Comparison of ENCODE assay signal across 17 cellular contexts in genomic region chr12:19963972-19964371, GRCh38.
A peak's percentile ranks its signal among the peaks of the same experiment; 100 is the strongest.
DNase-seq lines count a peak whose midpoint lies in the region; ATAC-seq and TF ChIP-seq lines count a peak whose summit lies in the region.
"Had no signal": no experiment of that assay in that cellular context is flagged by ENCODE, and none has a peak within 500 bp of the region (broad histone marks: within the 10 kb centered on the region; RNA-seq: fewer than 3 reads in every experiment).

No MANE protein-coding gene starts in this region.

- H3K27me3 ChIP-seq in GM23338 (ENCODE audit: insufficient read depth) (no peaks in the 10 kb centered on the region), OCI-LY3 (ENCODE audit: low read depth, low read length) (no peaks in the 10 kb centered on the region), right lobe of liver (no peaks in the 10 kb centered on the region), ascending aorta (no peaks in the 10 kb centered on the region), brain microvascular endothelial cell (replicated peaks) (no peaks in the 10 kb centered on the region)
- H3K27me3 ChIP-seq: SJSA1 had no signal

- H3K36me3 Mint-ChIP-seq in GM23338 (ENCODE audit: low read depth) = no peaks in the 10 kb centered on the region
- H3K36me3 Mint-ChIP-seq: CD4-positive, CD25-positive, alpha-beta regulatory T cell had no signal

- WGBS in right lobe of liver (ENCODE audit: insufficient coverage, low coverage, low lambda C conversion rate, missing lambda C conversion rate) = 43% methylated on average over 3 of the region's 3 CpGs

- H3K79me2 ChIP-seq in GM23338 (replicated peaks; ENCODE audit: insufficient read depth) (no peaks in the 10 kb centered on the region), OCI-LY3 (ENCODE audit: low read length) (no peaks in the 10 kb centered on the region)

- H3K27ac Mint-ChIP-seq in GM23338 = no peak overlapping the region
- H3K27ac Mint-ChIP-seq: CD4-positive, CD25-positive, alpha-beta regulatory T cell had no signal

- intact Hi-C loops in right lobe of liver (cut with DNase I) (no loop called here), ascending aorta (cut with DNase I) (no loop called here)

- H2AFZ ChIP-seq in GM23338 (peak overlapping the region; percentile 25; the same call in 1 of the 2 replicates), OCI-LY3 (ENCODE audit: low read depth, low read length) (no peak overlapping the region)

- H3K9me3 ChIP-seq in OCI-LY3 (ENCODE audit: insufficient read depth, low read length) = no peaks in the 10 kb centered on the region
- H3K9me3 ChIP-seq in right lobe of liver = no peaks in the 10 kb centered on the region
- no peaks in the 10 kb centered on the region for H3K9me3 ChIP-seq in ascending aorta
- H3K9me3 ChIP-seq: A549, SJSA1 had no signal

- TF ChIP-seq POLR2A in right lobe of liver (IDR thresholded peaks at IDR 0.05) = no peak

- H3K4me1 Mint-ChIP-seq in GM23338 = peaks cover 7% of the 10 kb centered on the region; the same call in 1 of the 3 replicates
- H3K4me1 Mint-ChIP-seq: CD4-positive, CD25-positive, alpha-beta regulatory T cell had no signal

- TF ChIP-seq CTCF in GM23338 (conservative IDR thresholded peaks at IDR 0.05; ENCODE audit: low read depth in 2 of 2) = no peak
- no peak for TF ChIP-seq CTCF in OCI-LY3 (IDR thresholded peaks at IDR 0.05; ENCODE audit: low read depth, low read length)
- no peak for TF ChIP-seq CTCF in right lobe of liver (IDR thresholded peaks at IDR 0.05)
- TF ChIP-seq CTCF in ascending aorta (IDR thresholded peaks at IDR 0.05) = no peak
- no peak for TF ChIP-seq CTCF in brain microvascular endothelial cell (IDR thresholded peaks at IDR 0.05; ENCODE audit: low read depth, low read length, missing control alignments)

- H3K4me3 Mint-ChIP-seq in GM23338 = no peak overlapping the region
- H3K4me3 Mint-ChIP-seq: CD4-positive, CD25-positive, alpha-beta regulatory T cell had no signal

- no peak overlapping the region for H3K9ac ChIP-seq in OCI-LY3 (ENCODE audit: low read length)

- H3K27ac ChIP-seq in GM23338 (ENCODE audit: low read depth) = no peak overlapping the region
- no peak overlapping the region for H3K27ac ChIP-seq in OCI-LY3 (ENCODE audit: low read length)
- no peak overlapping the region for H3K27ac ChIP-seq in right lobe of liver
- H3K27ac ChIP-seq in ascending aorta = peak overlapping the region in 1 of 2 donors; percentile 37
- H3K27ac ChIP-seq in brain microvascular endothelial cell = no peak overlapping the region
- H3K27ac ChIP-seq: A549, SJSA1 had no signal

- H3K36me3 ChIP-seq in GM23338 (ENCODE audit: insufficient read depth) (no peaks in the 10 kb centered on the region), OCI-LY3 (replicated peaks; ENCODE audit: low read depth, low read length) (no peaks in the 10 kb centered on the region), right lobe of liver (no peaks in the 10 kb centered on the region), ascending aorta (no peaks in the 10 kb centered on the region), brain microvascular endothelial cell (replicated peaks) (no peaks in the 10 kb centered on the region)
- H3K36me3 ChIP-seq: SJSA1 had no signal

- DNase-seq in GM23338 (ENCODE audit: low spot score) = no peak
- no peak for DNase-seq in right lobe of liver
- peak; percentile 3 for DNase-seq in renal cortical epithelial cell (ENCODE audit: low read depth)
- DNase-seq in ascending aorta (ENCODE audit: low spot score in 2 of 2) = no peak
- no peak for DNase-seq in NCI-H446 treated with DMSO at 0.1 percent for 48 hours (lab: John Stamatoyannopoulos, UW)
- no peak for DNase-seq in brain microvascular endothelial cell
- DNase-seq: CD4-positive, CD25-positive, alpha-beta regulatory T cell; NCI-H1105; NCI-H2029 treated with DMSO at 0.1 percent for 48 hours; NCI-H2171; NCI-H526 had no signal

- ATAC-seq in GM23338 (no peak), right lobe of liver (peak in 3 of 4 donors; percentile 14 to 38 (median 34)), GM18498 (IDR thresholded peaks at IDR 0.05; ENCODE audit: unreplicated experiment) (no peak)
- ATAC-seq: A549, K562, Right ventricle myocardium inferior had no signal

- H3K27me3 Mint-ChIP-seq in GM23338 (ENCODE audit: insufficient read depth, low read depth, poor library complexity) = no peaks in the 10 kb centered on the region

- H3K9me2 ChIP-seq in GM23338 (ENCODE audit: insufficient read depth) = no peaks in the 10 kb centered on the region

- H3F3A ChIP-seq in GM23338 (replicated peaks; ENCODE audit: low read depth) = no peaks in the 10 kb centered on the region

- H3K4me1 ChIP-seq in GM23338 (ENCODE audit: insufficient read depth) (0 out of 2 replicates have a peak, but pooled peaks cover 10% of the 10 kb centered on the region), OCI-LY3 (ENCODE audit: low read length) (peaks cover 29% of the 10 kb centered on the region), right lobe of liver (peaks cover 0 to 5% (median 0%) of the 10 kb centered on the region in 4 donors), ascending aorta (peaks cover 0 to 24% of the 10 kb centered on the region in 2 donors)

- no peaks in the 10 kb centered on the region for H3K9me3 Mint-ChIP-seq in GM23338

- in situ Hi-C loops in brain microvascular endothelial cell (cut with HindIII; ENCODE audit: low pct_ligation_motif_present, low sequenced_read_pairs) = no loop called here

- H3K4me3 ChIP-seq in GM23338 = no peak overlapping the region
- H3K4me3 ChIP-seq in OCI-LY3 (ENCODE audit: low read length) = peak overlapping the region; percentile 35
- H3K4me3 ChIP-seq in right lobe of liver = peak overlapping the region in 1 of 3 donors; percentile 1
- H3K4me3 ChIP-seq in ascending aorta = no peak overlapping the region
- H3K4me3 ChIP-seq in brain microvascular endothelial cell (ENCODE audit: low read depth, low read length) = no peak overlapping the region
- H3K4me3 ChIP-seq: A549, K562, SJSA1 had no signal

- H4K20me1 ChIP-seq in GM23338 (replicated peaks; ENCODE audit: insufficient read depth) = no peaks in the 10 kb centered on the region
- H4K20me1 ChIP-seq in OCI-LY3 (ENCODE audit: insufficient read depth, low read length) = no peaks in the 10 kb centered on the region

- H3K4me2 ChIP-seq in GM23338 = no peak overlapping the region
- H3K4me2 ChIP-seq in OCI-LY3 (ENCODE audit: low read length) = peak overlapping the region; percentile 46
- H3K4me2 ChIP-seq: A549 had no signal

TF ChIP-seq in GM23338, 12 proteins besides CTCF, POLR2A, EP300 and RAD21 (continues in another document):
- TF ChIP-seq EZH2 (IDR thresholded peaks at IDR 0.05; ENCODE audit: low read depth, unreplicated experiment) (no peak), STAT1 (IDR thresholded peaks at IDR 0.05; ENCODE audit: unreplicated experiment) (no peak), ETS1 (IDR thresholded peaks at IDR 0.05) (no peak), ZNF331 (CRISPR knock-in tag; IDR thresholded peaks at IDR 0.05; ENCODE audit: low read depth) (no peak), EZH2phosphoT487 (IDR thresholded peaks at IDR 0.05; ENCODE audit: unreplicated experiment) (no peak), ZNF114 (CRISPR knock-in tag; IDR thresholded peaks at IDR 0.05) (no peak), JUNB (IDR thresholded peaks at IDR 0.05; ENCODE audit: unreplicated experiment) (no peak), POLR2AphosphoS5 (IDR thresholded peaks at IDR 0.05; ENCODE audit: low read depth) (no peak), NANOG (IDR thresholded peaks at IDR 0.05; ENCODE audit: borderline replicate concordance) (no peak)

Comparison
In these comparisons a context has a peak if more than half of its experiments do, and no peak if none do; other contexts are left out.
1. ATAC-seq: peak in right lobe of liver (3 of 4); none in GM23338 (single experiment) and GM18498 (single experiment).